17 cellular contexts compared by ENCODE assay signal in genomic region chr16:56987692-56988091, GRCh38. TPM values are rescaled to one million over a fixed set of nuclear protein-coding genes. Genes with fewer than 3 reads are reported as not detected.
DNase-seq lines count a peak whose midpoint lies in the region; ATAC-seq, FAIRE-seq and TF ChIP-seq lines count a peak whose summit lies in the region.
"Had no signal": no experiment of that assay in that cellular context is flagged by ENCODE, and none has a peak within 500 bp of the region (broad histone marks: within the 10 kb centered on the region; RNA-seq: fewer than 3 reads in every experiment).

No MANE protein-coding gene starts in this region.

- H3K79me2 ChIP-seq in astrocyte (ENCODE audit: insufficient read depth, low read length), result peaks cover 23% of the 10 kb centered on the region

- no peaks in the 10 kb centered on the region for H3K9me3 Mint-ChIP-seq in activated CD4-positive, alpha-beta T cell treated with anti-CD3 and anti-CD28 coated beads for 36 hours (ENCODE audit: low read depth)
- H3K9me3 Mint-ChIP-seq in astrocyte (ENCODE audit: unreplicated experiment), result peaks cover 3% of the 10 kb centered on the region
- H3K9me3 Mint-ChIP-seq: neural crest cell had no signal

- no peak for DNase-seq in activated CD4-positive, alpha-beta T cell treated with anti-CD3 and anti-CD28 coated beads for 36 hours
- no peak for DNase-seq in activated CD4-positive, alpha-beta T cell treated with anti-CD3 and anti-CD28 coated beads for 48 hours
- DNase-seq in HEK293T (ENCODE audit: extremely low spot score) (no peak), astrocyte (ENCODE audit: low read depth) (no peak), spleen (peak; percentile 11), SHP77 treated with DMSO at 0.1 percent for 48 hours (lab: John Stamatoyannopoulos, UW) (no peak), cerebellar nuclear complex (lab: John Stamatoyannopoulos, UW) (no peak), epidermal melanocyte (ENCODE audit: insufficient read length, low spot score) (no peak)
- DNase-seq: NCI-H2081, WERI-Rb-1 had no signal

- H4K20me1 ChIP-seq in astrocyte (ENCODE audit: insufficient read depth, low read length), result no peaks in the 10 kb centered on the region

- H3K4me2 ChIP-seq in astrocyte (ENCODE audit: low read length), result no peak overlapping the region

- peaks cover 38% of the 10 kb centered on the region for H3K4me1 ChIP-seq in astrocyte (ENCODE audit: insufficient read depth, low read length)
- H3K4me1 ChIP-seq in spleen, result peaks cover 54 to 97% (median 80%) of the 10 kb centered on the region in 6 donors

- H3K27ac ChIP-seq in astrocyte (ENCODE audit: low read depth, low read length) (no peak overlapping the region), spleen (peak overlapping the region in 7 of 8 donors; percentile 29 to 96 (median 93))
- H3K27ac ChIP-seq: cardiac muscle cell, SK-N-MC, WERI-Rb-1 had no signal

- 90 to 93% (median 92%) methylated on average over 2 of the region's 2 CpGs for WGBS in spleen, 5 donors

- H3K9ac ChIP-seq in astrocyte (ENCODE audit: low read length), result no peak overlapping the region

- peaks cover 4% of the 10 kb centered on the region for H3K27me3 ChIP-seq in astrocyte (ENCODE audit: insufficient read depth, low read length)
- no peaks in the 10 kb centered on the region for H3K27me3 ChIP-seq in spleen (replicated peaks in 1 of 7)

- CTCF ChIA-PET in activated CD4-positive, alpha-beta T cell treated with anti-CD3 and anti-CD28 coated beads for 36 hours (lab: Charles Lee), result interaction anchor here (0.6 to 3.1 kb wide), 6 partner anchors 10 to 97 kb away, joined by 3 to 38 read pairs (median 3); no protein-coding TSS in a partner anchor
- CTCF ChIA-PET in HEK293T (lab: Yijun Ruan, JAX), result no interaction called here

- TF ChIP-seq CTCF in astrocyte (IDR thresholded peaks at IDR 0.05; ENCODE audit: insufficient read depth, low read depth, low read length) (no peak), spleen (IDR thresholded peaks at IDR 0.05 in 8 of 11, conservative IDR thresholded peaks at IDR 0.05 in 3 of 11) (no peak)

- H3K27ac Mint-ChIP-seq in activated CD4-positive, alpha-beta T cell treated with anti-CD3 and anti-CD28 coated beads for 36 hours, result peak overlapping the region; percentile 99
- no peak overlapping the region for H3K27ac Mint-ChIP-seq in astrocyte (ENCODE audit: unreplicated experiment)

- intact Hi-C loops in activated CD4-positive, alpha-beta T cell treated with anti-CD3 and anti-CD28 coated beads for 36 hours (cut with DNase I, micrococcal nuclease), result loop anchor here in 1 of 2 experiments (5.0 kb wide), 1 partner anchor 375 kb away; no protein-coding TSS in a partner anchor
- intact Hi-C loops in spleen (cut with DNase I; ENCODE audit: low total_unique reads), result no loop called here

- H3K4me1 Mint-ChIP-seq in activated CD4-positive, alpha-beta T cell treated with anti-CD3 and anti-CD28 coated beads for 36 hours, result peaks cover 59% of the 10 kb centered on the region
- H3K4me1 Mint-ChIP-seq in astrocyte (ENCODE audit: low read depth, unreplicated experiment), result peaks cover 27% of the 10 kb centered on the region

- no peak for FAIRE-seq in astrocyte (lab: Jason Lieb, UNC)
- FAIRE-seq: A204.1, D721Med, H54 had no signal

- no peak for TF ChIP-seq POLR2A in spleen (IDR thresholded peaks at IDR 0.05)

- no peaks in the 10 kb centered on the region for H3K9me3 ChIP-seq in astrocyte (ENCODE audit: insufficient read depth, low read depth, low read length)
- no peaks in the 10 kb centered on the region for H3K9me3 ChIP-seq in spleen

- ATAC-seq in activated CD4-positive, alpha-beta T cell treated with anti-CD3 and anti-CD28 coated beads for 36 hours, result no peak

- no peak overlapping the region for H2AFZ ChIP-seq in astrocyte (ENCODE audit: low read depth, low read length)

- H3K36me3 Mint-ChIP-seq in activated CD4-positive, alpha-beta T cell treated with anti-CD3 and anti-CD28 coated beads for 36 hours (ENCODE audit: low read depth), result peaks cover 65% of the 10 kb centered on the region
- peaks cover 14% of the 10 kb centered on the region for H3K36me3 Mint-ChIP-seq in astrocyte (ENCODE audit: low read depth, unreplicated experiment)

- no peaks in the 10 kb centered on the region for H3K27me3 Mint-ChIP-seq in activated CD4-positive, alpha-beta T cell treated with anti-CD3 and anti-CD28 coated beads for 36 hours
- peaks cover 11% of the 10 kb centered on the region for H3K27me3 Mint-ChIP-seq in astrocyte (ENCODE audit: low read depth, unreplicated experiment)

- H3K36me3 ChIP-seq in astrocyte (ENCODE audit: insufficient read depth, low read length), result no peaks in the 10 kb centered on the region
- peaks cover 0 to 52% (median 0%) of the 10 kb centered on the region in 6 donors for H3K36me3 ChIP-seq in spleen
- H3K36me3 ChIP-seq: cardiac muscle cell, WERI-Rb-1 had no signal

- POLR2A ChIA-PET in activated CD4-positive, alpha-beta T cell treated with anti-CD3 and anti-CD28 coated beads for 36 hours (lab: Charles Lee), result interaction anchor here (0.9 to 1.6 kb wide), 3 partner anchors 17 to 54 kb away, joined by 4 to 6 read pairs (median 5); no protein-coding TSS in a partner anchor
- POLR2A ChIA-PET in HEK293T (lab: Yijun Ruan, JAX), result no interaction called here

- H3K4me3 ChIP-seq in astrocyte (ENCODE audit: insufficient read depth, low read depth, low read length) (no peak overlapping the region), spleen (peak overlapping the region in 5 of 8 donors; percentile 78 to 96 (median 90))
- H3K4me3 ChIP-seq: cardiac muscle cell, SK-N-MC had no signal

- H3K4me3 Mint-ChIP-seq in activated CD4-positive, alpha-beta T cell treated with anti-CD3 and anti-CD28 coated beads for 36 hours, result peak overlapping the region; percentile 98
- peak overlapping the region; percentile 34 for H3K4me3 Mint-ChIP-seq in astrocyte (ENCODE audit: unreplicated experiment)

TF ChIP-seq in HEK293T, 16 proteins besides CTCF, POLR2A, EP300 and RAD21:
- TF ChIP-seq, protein P1, sequence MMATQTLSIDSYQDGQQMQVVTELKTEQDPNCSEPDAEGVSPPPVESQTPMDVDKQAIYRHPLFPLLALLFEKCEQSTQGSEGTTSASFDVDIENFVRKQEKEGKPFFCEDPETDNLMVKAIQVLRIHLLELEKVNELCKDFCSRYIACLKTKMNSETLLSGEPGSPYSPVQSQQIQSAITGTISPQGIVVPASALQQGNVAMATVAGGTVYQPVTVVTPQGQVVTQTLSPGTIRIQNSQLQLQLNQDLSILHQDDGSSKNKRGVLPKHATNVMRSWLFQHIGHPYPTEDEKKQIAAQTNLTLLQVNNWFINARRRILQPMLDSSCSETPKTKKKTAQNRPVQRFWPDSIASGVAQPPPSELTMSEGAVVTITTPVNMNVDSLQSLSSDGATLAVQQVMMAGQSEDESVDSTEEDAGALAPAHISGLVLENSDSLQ (IDR thresholded peaks at IDR 0.05), result peak; percentile 65
- TF ChIP-seq NFRKB (IDR thresholded peaks at IDR 0.05), result no peak

RNA-seq across cellular contexts. Expression of gene NLRC5, which starts 1.7 kb away (rescaled TPM):
- 100 to 1,000 TPM; 143 to 175 TPM for total RNA-seq in activated CD4-positive, alpha-beta T cell treated with anti-CD3 and anti-CD28 coated beads for 36 hours
- total RNA-seq in astrocyte, result 29.9 and 33.1 TPM in 2 replicates
- 100 to 1,000 TPM; 206 to 401 (median 237) TPM for total RNA-seq in spleen
- polyA plus RNA-seq in spleen, result 100 to 1,000 TPM in 2 of 3 donors, 10 to 100 TPM in 1; 52.0 to 175 (median 161) TPM
- total RNA-seq: cardiac muscle cell had no signal
- polyA plus RNA-seq: cardiac muscle cell had no signal

RNA-seq across cellular contexts. Expression of gene CETP, which starts 25.9 kb away (rescaled TPM):
- under 1 TPM in 1 of 2 experiments, not detected in 1; 0.14 TPM for total RNA-seq in activated CD4-positive, alpha-beta T cell treated with anti-CD3 and anti-CD28 coated beads for 36 hours
- total RNA-seq in astrocyte, result 0.17 TPM in 1 of 2 replicates, not detected in the other
- 10 to 100 TPM; 15.4 to 73.8 (median 34.5) TPM for total RNA-seq in spleen
- polyA plus RNA-seq in spleen, result 10 to 100 TPM in 1 of 3 donors, 1 to 10 TPM in 2; 7.6 to 13.8 (median 9.8) TPM
- total RNA-seq: epithelial cell of proximal tubule, neural crest cell had no signal

RNA-seq across cellular contexts. Expression of gene HERPUD1, which starts 55.8 kb away (rescaled TPM):
- 100 to 1,000 TPM; 136 to 195 TPM for total RNA-seq in activated CD4-positive, alpha-beta T cell treated with anti-CD3 and anti-CD28 coated beads for 36 hours
- total RNA-seq in astrocyte (234 and 252 TPM in 2 replicates), spleen (100 to 1,000 TPM; 162 to 370 (median 205) TPM)
- polyA plus RNA-seq in spleen, result 100 to 1,000 TPM in 1 of 3 donors, 10 to 100 TPM in 2; 84.1 to 105 (median 92.5) TPM

Comparison
In these comparisons a context has a peak if more than half of its experiments do, and no peak if none do; other contexts are left out.
1. RNA of gene CETP, which starts 25.9 kb away (total RNA-seq): 15.4 to 73.8 TPM in spleen; 0.14 TPM in activated CD4-positive, alpha-beta T cell treated with anti-CD3 and anti-CD28 coated beads for 36 hours and 0.17 TPM in astrocyte; every median in the first group is over 10 times any median in the second.